ENCODE assay signal across 17 cellular contexts in the genomic region with DNA sequence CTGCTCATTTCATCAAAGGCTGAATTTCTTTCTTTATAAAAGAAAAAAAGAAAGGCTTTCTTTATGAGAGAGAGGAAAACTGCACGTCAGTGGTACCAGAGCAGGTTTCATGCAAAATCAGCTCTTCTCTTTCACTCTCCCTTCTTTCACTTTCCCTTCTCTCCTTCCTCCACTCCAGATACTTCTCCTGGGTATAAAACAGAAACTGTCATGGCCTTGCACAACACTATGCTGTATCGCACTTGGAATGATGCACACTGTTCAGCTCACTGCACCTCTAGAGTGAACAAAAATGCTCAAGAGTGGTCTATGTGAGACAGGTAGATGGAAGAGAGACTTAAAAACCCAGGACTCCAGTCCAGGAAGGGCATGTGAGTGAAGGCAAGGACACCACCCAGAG.
DNase-seq lines count a peak whose midpoint lies in the region; ATAC-seq and TF ChIP-seq lines count a peak whose summit lies in the region.
"Had no signal": no experiment of that assay in that cellular context is flagged by ENCODE, and none has a peak within 500 bp of the region (broad histone marks: within the 10 kb centered on the region; RNA-seq: fewer than 3 reads in every experiment).

No MANE protein-coding gene starts in this region.

- H3K9me3 Mint-ChIP-seq in activated CD8-positive, alpha-beta T cell treated with anti-CD3 and anti-CD28 coated beads for 36 hours: peaks cover 3% of the 10 kb centered on the region
- H3K9me3 Mint-ChIP-seq in activated CD8-positive, alpha-beta T cell treated with anti-CD3 and anti-CD28 coated beads, Interleukin-2, amount 10 ng/mL, durations not matched to agents 7 days and 5 days (ENCODE audit: insufficient read depth): no peaks in the 10 kb centered on the region
- peaks cover 5% of the 10 kb centered on the region for H3K9me3 Mint-ChIP-seq in type B pancreatic cell
- H3K9me3 Mint-ChIP-seq: central memory CD8-positive, alpha-beta T cell had no signal

- no peak overlapping the region for H3K23ac ChIP-seq in trophoblast cell (ENCODE audit: low read length)

- no peak overlapping the region for H4K12ac ChIP-seq in trophoblast cell (ENCODE audit: low read depth, low read length)

- H3K4ac ChIP-seq in trophoblast cell (ENCODE audit: low read depth, low read length): no peak overlapping the region

- no peak overlapping the region for H2AK5ac ChIP-seq in trophoblast cell (ENCODE audit: low read length)

- CTCF ChIA-PET in activated CD8-positive, alpha-beta T cell treated with anti-CD3 and anti-CD28 coated beads for 36 hours (lab: Charles Lee): no interaction called here
- CTCF ChIA-PET in activated CD8-positive, alpha-beta T cell treated with anti-CD3 and anti-CD28 coated beads, Interleukin-2, amount 10 ng/mL, durations not matched to agents 7 days and 5 days (lab: Charles Lee): no interaction called here

- H3K27me3 ChIP-seq in HUES6 (ENCODE audit: control insufficient read depth, insufficient read depth, low read length): no peaks in the 10 kb centered on the region
- no peaks in the 10 kb centered on the region for H3K27me3 ChIP-seq in foreskin keratinocyte
- no peaks in the 10 kb centered on the region for H3K27me3 ChIP-seq in neutrophil
- H3K27me3 ChIP-seq in trophoblast cell (ENCODE audit: insufficient read depth, low read length): no peaks in the 10 kb centered on the region
- H3K27me3 ChIP-seq: right lobe of liver, transverse colon had no signal

- H3K79me1 ChIP-seq in trophoblast cell (ENCODE audit: low read length): no peaks in the 10 kb centered on the region

- H3K36me3 ChIP-seq in HUES6 (ENCODE audit: control insufficient read depth, insufficient read depth, low read length): peaks cover 8% of the 10 kb centered on the region
- H3K36me3 ChIP-seq in neutrophil: peaks cover 15% of the 10 kb centered on the region
- H3K36me3 ChIP-seq in trophoblast cell (ENCODE audit: control insufficient read depth in 1 of 2, insufficient read depth in 2 of 2, low read length in 2 of 2): peaks cover 0 to 3% of the 10 kb centered on the region in 2 experiments
- H3K36me3 ChIP-seq: right lobe of liver, transverse colon had no signal

- H3K27me3 Mint-ChIP-seq in activated CD8-positive, alpha-beta T cell treated with anti-CD3 and anti-CD28 coated beads for 36 hours: no peaks in the 10 kb centered on the region
- H3K27me3 Mint-ChIP-seq in activated CD8-positive, alpha-beta T cell treated with anti-CD3 and anti-CD28 coated beads, Interleukin-2, amount 10 ng/mL, durations not matched to agents 7 days and 5 days (ENCODE audit: low read depth): no peaks in the 10 kb centered on the region
- H3K27me3 Mint-ChIP-seq in type B pancreatic cell: no peaks in the 10 kb centered on the region
- H3K27me3 Mint-ChIP-seq: central memory CD8-positive, alpha-beta T cell; stimulated activated memory B cell treated with anti-CD40 and anti-IgM and Interleukin-4, amounts not matched to agents 10 μg/mL and 1 μg/mL and 100 μg/mL, for 72 hours had no signal

- no peak overlapping the region for H3K4me3 Mint-ChIP-seq in activated CD8-positive, alpha-beta T cell treated with anti-CD3 and anti-CD28 coated beads for 36 hours
- H3K4me3 Mint-ChIP-seq in activated CD8-positive, alpha-beta T cell treated with anti-CD3 and anti-CD28 coated beads, Interleukin-2, amount 10 ng/mL, durations not matched to agents 7 days and 5 days: no peak overlapping the region
- H3K4me3 Mint-ChIP-seq in type B pancreatic cell: no peak overlapping the region
- H3K4me3 Mint-ChIP-seq: activated T-cell treated with anti-CD3 and anti-CD28 coated beads, Interleukin-2, amount 50 U/mL, for 72 hours; central memory CD8-positive, alpha-beta T cell; stimulated activated memory B cell treated with anti-CD40 and anti-IgM and Interleukin-4, amounts not matched to agents 10 μg/mL and 1 μg/mL and 100 μg/mL, for 72 hours; T-helper 1 cell treated with Interleukin-12 subunit alpha and Interleukin-12 subunit beta and Interleukin-4 antibody, amounts not matched to agents 30 μg/mL and 1 μg/mL, for 36 hours had no signal

- peak; percentile 51 for ATAC-seq in activated CD8-positive, alpha-beta T cell treated with anti-CD3 and anti-CD28 coated beads for 36 hours
- no peak for ATAC-seq in activated CD8-positive, alpha-beta T cell treated with anti-CD3 and anti-CD28 coated beads, Interleukin-2, amount 10 ng/mL, durations not matched to agents 7 days and 5 days
- peak; percentile 21 for ATAC-seq in foreskin keratinocyte
- ATAC-seq: activated T-cell treated with anti-CD3 and anti-CD28 coated beads, Interleukin-2, amount 50 U/mL, for 72 hours; stimulated activated memory B cell treated with anti-CD40 and anti-IgM and Interleukin-4, amounts not matched to agents 10 μg/mL and 1 μg/mL and 100 μg/mL, for 72 hours had no signal

- no peak overlapping the region for H2BK5ac ChIP-seq in trophoblast cell (ENCODE audit: low read depth, low read length, poor library complexity)

- H3K4me2 ChIP-seq in trophoblast cell (ENCODE audit: low read length): no peak overlapping the region

- POLR2A ChIA-PET in activated CD8-positive, alpha-beta T cell treated with anti-CD3 and anti-CD28 coated beads for 36 hours (lab: Charles Lee): no interaction called here
- POLR2A ChIA-PET in activated CD8-positive, alpha-beta T cell treated with anti-CD3 and anti-CD28 coated beads, Interleukin-2, amount 10 ng/mL, durations not matched to agents 7 days and 5 days (lab: Charles Lee): no interaction called here

- H3K27ac ChIP-seq in HUES6 (ENCODE audit: low read depth, low read length) (peak overlapping the region; percentile 44), foreskin keratinocyte (no peak overlapping the region), neutrophil (peak overlapping the region; percentile 59), trophoblast cell (ENCODE audit: low read depth, low read length) (no peak overlapping the region)
- H3K27ac ChIP-seq: right lobe of liver, transverse colon, VCaP had no signal

- peaks cover 10% of the 10 kb centered on the region for H3K36me3 Mint-ChIP-seq in activated CD8-positive, alpha-beta T cell treated with anti-CD3 and anti-CD28 coated beads for 36 hours (ENCODE audit: low read depth)
- peaks cover 14% of the 10 kb centered on the region for H3K36me3 Mint-ChIP-seq in activated CD8-positive, alpha-beta T cell treated with anti-CD3 and anti-CD28 coated beads, Interleukin-2, amount 10 ng/mL, durations not matched to agents 7 days and 5 days (ENCODE audit: low read depth)
- peaks cover 11% of the 10 kb centered on the region for H3K36me3 Mint-ChIP-seq in type B pancreatic cell

- no peak overlapping the region for H2BK12ac ChIP-seq in trophoblast cell (ENCODE audit: low read length)

- H3K27ac Mint-ChIP-seq in activated CD8-positive, alpha-beta T cell treated with anti-CD3 and anti-CD28 coated beads for 36 hours: no peak overlapping the region
- no peak overlapping the region for H3K27ac Mint-ChIP-seq in activated CD8-positive, alpha-beta T cell treated with anti-CD3 and anti-CD28 coated beads, Interleukin-2, amount 10 ng/mL, durations not matched to agents 7 days and 5 days
- H3K27ac Mint-ChIP-seq in type B pancreatic cell: no peak overlapping the region
- H3K27ac Mint-ChIP-seq: activated T-cell treated with anti-CD3 and anti-CD28 coated beads, Interleukin-2, amount 50 U/mL, for 72 hours; stimulated activated memory B cell treated with anti-CD40 and anti-IgM and Interleukin-4, amounts not matched to agents 10 μg/mL and 1 μg/mL and 100 μg/mL, for 72 hours; T-helper 1 cell treated with Interleukin-12 subunit alpha and Interleukin-12 subunit beta and Interleukin-4 antibody, amounts not matched to agents 30 μg/mL and 1 μg/mL, for 36 hours had no signal

- intact Hi-C loops in activated CD8-positive, alpha-beta T cell treated with anti-CD3 and anti-CD28 coated beads for 36 hours (cut with micrococcal nuclease): no loop called here

- no peak overlapping the region for H4K8ac ChIP-seq in trophoblast cell (ENCODE audit: low read depth, low read length)

- no peak overlapping the region for H2BK120ac ChIP-seq in trophoblast cell (ENCODE audit: insufficient read depth, low read length, poor library complexity)

- DNase-seq in activated CD8-positive, alpha-beta T cell treated with anti-CD3 and anti-CD28 coated beads for 36 hours: no peak
- no peak for DNase-seq in activated CD8-positive, alpha-beta T cell treated with anti-CD3 and anti-CD28 coated beads, Interleukin-2, amount 10 ng/mL, durations not matched to agents 7 days and 5 days
- no peak for DNase-seq in foreskin keratinocyte
- DNase-seq in trophoblast cell: no peak
- DNase-seq in Ammon's horn (ENCODE audit: low spot score): no peak
- no peak for DNase-seq in type B pancreatic cell (ENCODE audit: extremely low spot score, unreplicated experiment)
- DNase-seq: activated T-cell treated with anti-CD3 and anti-CD28 coated beads, Interleukin-2, amount 50 U/mL, for 72 hours; NCI-H2107; NCI-H510A treated with DMSO at 0.1 percent for 48 hours; right lobe of liver; transverse colon had no signal

- H3K4me3 ChIP-seq in HUES6 (ENCODE audit: low read depth, low read length) (no peak overlapping the region), neutrophil (ENCODE audit: low read depth in 1 of 2, low read length in 1 of 2) (no peak overlapping the region), trophoblast cell (ENCODE audit: low read depth, low read length) (no peak overlapping the region)
- H3K4me3 ChIP-seq: right lobe of liver, transverse colon had no signal

- WGBS in trophoblast cell (ENCODE audit: extremely low coverage, insufficient coverage, insufficient read length): no CpG with 5 or more reads among the region's 2 CpGs

- no peak for TF ChIP-seq CTCF in activated CD8-positive, alpha-beta T cell treated with anti-CD3 and anti-CD28 coated beads for 36 hours (IDR thresholded peaks at IDR 0.05)
- no peak for TF ChIP-seq CTCF in foreskin keratinocyte (conservative IDR thresholded peaks at IDR 0.05)
- no peak for TF ChIP-seq CTCF in neutrophil (IDR thresholded peaks at IDR 0.05)
- no peak for TF ChIP-seq CTCF in type B pancreatic cell (conservative IDR thresholded peaks at IDR 0.05)

- H3K79me2 ChIP-seq in trophoblast cell (ENCODE audit: control insufficient read depth, insufficient read depth, low read length, poor library complexity): no peaks in the 10 kb centered on the region

- no peak overlapping the region for H3K14ac ChIP-seq in trophoblast cell (ENCODE audit: low read length)

- H3K18ac ChIP-seq in trophoblast cell (ENCODE audit: low read length): no peak overlapping the region

- H3K4me1 ChIP-seq in HUES6 (ENCODE audit: control insufficient read depth, insufficient read depth, low read length) (peaks cover 63% of the 10 kb centered on the region), foreskin keratinocyte (no peaks in the 10 kb centered on the region), neutrophil (ENCODE audit: control insufficient read depth in 1 of 2, insufficient read depth in 1 of 2, low read depth in 1 of 2, low read length in 1 of 2) (peaks cover 30 to 36% of the 10 kb centered on the region in 2 experiments), trophoblast cell (ENCODE audit: control insufficient read depth in 1 of 2, insufficient read depth in 2 of 2, low read length in 2 of 2) (no peaks in the 10 kb centered on the region)

- H3K9ac ChIP-seq in HUES6 (ENCODE audit: low read length) (peak overlapping the region; percentile 38), trophoblast cell (ENCODE audit: low read length) (no peak overlapping the region)

- H3K9me3 ChIP-seq in HUES6 (ENCODE audit: control insufficient read depth, insufficient read depth, low read depth, low read length): no peaks in the 10 kb centered on the region
- no peaks in the 10 kb centered on the region for H3K9me3 ChIP-seq in neutrophil
- no peaks in the 10 kb centered on the region for H3K9me3 ChIP-seq in trophoblast cell (ENCODE audit: insufficient read depth, low read depth, low read length)
- H3K9me3 ChIP-seq: right lobe of liver, transverse colon had no signal

- H3K4me1 Mint-ChIP-seq in activated CD8-positive, alpha-beta T cell treated with anti-CD3 and anti-CD28 coated beads for 36 hours (ENCODE audit: low read depth): peaks cover 38% of the 10 kb centered on the region
- peaks cover 28% of the 10 kb centered on the region for H3K4me1 Mint-ChIP-seq in activated CD8-positive, alpha-beta T cell treated with anti-CD3 and anti-CD28 coated beads, Interleukin-2, amount 10 ng/mL, durations not matched to agents 7 days and 5 days (ENCODE audit: low read depth)
- peaks cover 15% of the 10 kb centered on the region for H3K4me1 Mint-ChIP-seq in type B pancreatic cell (ENCODE audit: unreplicated experiment)
- H3K4me1 Mint-ChIP-seq: central memory CD8-positive, alpha-beta T cell had no signal

- H4K91ac ChIP-seq in trophoblast cell (ENCODE audit: low read depth, low read length): no peak overlapping the region

- H2AFZ ChIP-seq in trophoblast cell (ENCODE audit: insufficient read depth, low read length, poor library complexity): no peak overlapping the region

Comparison
In these comparisons a context has a peak if more than half of its experiments do, and no peak if none do; other contexts are left out.
1. H3K27ac ChIP-seq: peak in HUES6 (single experiment) and neutrophil (single experiment); none in foreskin keratinocyte (single experiment) and trophoblast cell (single experiment).